Comparison of ENCODE assay signal across 8 cellular contexts in the genomic region with DNA sequence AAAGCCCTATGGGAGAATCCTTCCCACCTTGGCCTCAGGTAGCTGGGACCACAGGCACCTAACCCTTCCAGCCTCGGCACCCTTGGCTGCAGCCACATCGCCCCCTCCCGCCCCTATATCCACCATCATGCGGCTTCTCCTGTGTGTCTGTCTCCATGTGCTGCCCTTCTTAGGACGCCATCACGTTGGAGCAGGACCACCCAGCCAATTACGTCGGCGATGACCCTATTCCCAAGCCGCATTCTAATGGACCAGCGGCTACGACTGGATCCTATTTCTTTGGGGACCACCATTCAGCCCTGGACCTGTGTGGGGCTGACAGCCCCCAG. TPM values are rescaled to one million over a fixed set of nuclear protein-coding genes. Genes with fewer than 3 reads are reported as not detected.
DNase-seq lines count a peak whose midpoint lies in the region; ATAC-seq, FAIRE-seq and TF ChIP-seq lines count a peak whose summit lies in the region.

No MANE protein-coding gene starts in this region.

- H3K27me3 ChIP-seq in keratinocyte (ENCODE audit: control insufficient read depth, extremely low read depth, insufficient read depth, low read length), result no peaks in the 10 kb centered on the region
- H3K27me3 ChIP-seq in spleen (replicated peaks in 1 of 7), result no peaks in the 10 kb centered on the region

- H3K4me2 ChIP-seq in keratinocyte (ENCODE audit: control insufficient read depth, extremely low read depth, insufficient read depth, low read depth, low read length), result peak overlapping the region; percentile 78

- no peak for TF ChIP-seq POLR2A in spleen (IDR thresholded peaks at IDR 0.05)

- no peaks in the 10 kb centered on the region for H4K20me1 ChIP-seq in keratinocyte (ENCODE audit: control insufficient read depth, extremely low read depth, insufficient read depth, low read length)

- ATAC-seq in GM19467 (IDR thresholded peaks at IDR 0.05; ENCODE audit: unreplicated experiment), result no peak

- H3K36me3 ChIP-seq in keratinocyte (ENCODE audit: control insufficient read depth in 2 of 2, extremely low read depth in 1 of 2, insufficient read depth in 2 of 2, low read length in 2 of 2) (no peaks in the 10 kb centered on the region), spleen (no peaks in the 10 kb centered on the region)

- POLR2A ChIA-PET in activated CD4-positive, alpha-beta memory T cell treated with anti-CD3 and anti-CD28 coated beads, Interleukin-2, amount 10 ng/mL, durations not matched to agents 7 days and 5 days (lab: Charles Lee), result interaction anchor here (0.7 to 2.1 kb wide), 4 partner anchors 10 to 58 kb away, joined by 5 to 17 read pairs (median 6); a partner anchor contains a TSS

- no peaks in the 10 kb centered on the region for H3K36me3 Mint-ChIP-seq in HFFc6 (ENCODE audit: low read depth)
- H3K36me3 Mint-ChIP-seq in activated CD4-positive, alpha-beta memory T cell treated with anti-CD3 and anti-CD28 coated beads, Interleukin-2, amount 10 ng/mL, durations not matched to agents 7 days and 5 days (ENCODE audit: low read depth), result no peaks in the 10 kb centered on the region

- intact Hi-C loops in spleen (cut with DNase I; ENCODE audit: low total_unique reads), result no loop called here

- DNase-seq in HFFc6 (no peak), keratinocyte (ENCODE audit: low read depth, low spot score) (no peak), spleen (no peak), NCI-H345 (lab: John Stamatoyannopoulos, UW) (no peak), GM19239 (ENCODE audit: insufficient read length, low spot score) (no peak)
- DNase-seq in activated CD4-positive, alpha-beta memory T cell treated with anti-CD3 and anti-CD28 coated beads, Interleukin-2, amount 10 ng/mL, durations not matched to agents 7 days and 5 days, result no peak
- no peak for DNase-seq in stimulated activated naive CD4-positive, alpha-beta T cell (lab: John Stamatoyannopoulos, UW)

- FAIRE-seq in keratinocyte (lab: Jason Lieb, UNC) (no peak), GM19239 (lab: Jason Lieb, UNC) (no peak)

- no peaks in the 10 kb centered on the region for H3K9me3 Mint-ChIP-seq in HFFc6
- no peaks in the 10 kb centered on the region for H3K9me3 Mint-ChIP-seq in activated CD4-positive, alpha-beta memory T cell treated with anti-CD3 and anti-CD28 coated beads, Interleukin-2, amount 10 ng/mL, durations not matched to agents 7 days and 5 days

- H3K4me3 ChIP-seq in keratinocyte (ENCODE audit: control insufficient read depth in 2 of 3, extremely low read depth in 1 of 3, insufficient read depth in 2 of 3, low read depth in 1 of 3, low read length in 3 of 3), result no peak overlapping the region
- peak overlapping the region in 1 of 8 donors; percentile 64 for H3K4me3 ChIP-seq in spleen

- H3K9ac ChIP-seq in keratinocyte (ENCODE audit: control insufficient read depth, extremely low read depth, insufficient read depth, low read length), result peak overlapping the region; percentile 69

- H3K27ac ChIP-seq in keratinocyte (ENCODE audit: control insufficient read depth, insufficient read depth, low read length) (peak overlapping the region; percentile 78), spleen (peak overlapping the region; percentile 74 to 99 (median 95))

- dilution Hi-C loops in keratinocyte (cut with MboI; ENCODE audit: extremely low pct_ligation_motif_present, low sequenced_read_pairs), result no loop called here

- CTCF ChIA-PET in activated CD4-positive, alpha-beta memory T cell treated with anti-CD3 and anti-CD28 coated beads, Interleukin-2, amount 10 ng/mL, durations not matched to agents 7 days and 5 days (lab: Charles Lee), result interaction anchor here (2.0 kb wide), 1 partner anchor 10 kb away, joined by 8 read pairs; no protein-coding TSS in a partner anchor

- H3K27me3 Mint-ChIP-seq in HFFc6 (ENCODE audit: insufficient read depth), result peaks cover 11% of the 10 kb centered on the region
- H3K27me3 Mint-ChIP-seq in activated CD4-positive, alpha-beta memory T cell treated with anti-CD3 and anti-CD28 coated beads, Interleukin-2, amount 10 ng/mL, durations not matched to agents 7 days and 5 days, result no peaks in the 10 kb centered on the region

- H2AFZ ChIP-seq in keratinocyte (ENCODE audit: control insufficient read depth, low read length), result no peak overlapping the region

- H3K79me2 ChIP-seq in keratinocyte (ENCODE audit: control insufficient read depth, insufficient read depth, low read length), result peaks cover 11% of the 10 kb centered on the region

- H3K9me1 ChIP-seq in keratinocyte (ENCODE audit: control insufficient read depth, extremely low read depth, insufficient read depth, low read length), result no peaks in the 10 kb centered on the region

- H3K27ac Mint-ChIP-seq in HFFc6, result peak overlapping the region; percentile 98
- H3K27ac Mint-ChIP-seq in activated CD4-positive, alpha-beta memory T cell treated with anti-CD3 and anti-CD28 coated beads, Interleukin-2, amount 10 ng/mL, durations not matched to agents 7 days and 5 days, result peak overlapping the region; percentile 83

- no peak for TF ChIP-seq CTCF in HFFc6 (IDR thresholded peaks at IDR 0.05)
- TF ChIP-seq CTCF in keratinocyte (optimal IDR thresholded peaks at IDR 0.05 in 1 of 3, IDR thresholded peaks at IDR 0.05 in 1 of 3, conservative IDR thresholded peaks at IDR 0.05 in 1 of 3; ENCODE audit: extremely low read depth in 1 of 3, insufficient read depth in 2 of 3, low read length in 3 of 3), result no peak
- no peak for TF ChIP-seq CTCF in spleen (IDR thresholded peaks at IDR 0.05 in 8 of 11, conservative IDR thresholded peaks at IDR 0.05 in 3 of 11)

- no peak overlapping the region; the same call in 1 of the 2 replicates for H3K4me3 Mint-ChIP-seq in HFFc6
- H3K4me3 Mint-ChIP-seq in activated CD4-positive, alpha-beta memory T cell treated with anti-CD3 and anti-CD28 coated beads, Interleukin-2, amount 10 ng/mL, durations not matched to agents 7 days and 5 days, result no peak overlapping the region

- H3K9me3 ChIP-seq in keratinocyte (ENCODE audit: control insufficient read depth, low read depth, low read length) (no peaks in the 10 kb centered on the region), spleen (no peaks in the 10 kb centered on the region)

- H3K4me1 Mint-ChIP-seq in HFFc6 (ENCODE audit: low read depth), result peaks cover 58% of the 10 kb centered on the region
- peaks cover 43% of the 10 kb centered on the region for H3K4me1 Mint-ChIP-seq in activated CD4-positive, alpha-beta memory T cell treated with anti-CD3 and anti-CD28 coated beads, Interleukin-2, amount 10 ng/mL, durations not matched to agents 7 days and 5 days

- H3K4me1 ChIP-seq in keratinocyte (ENCODE audit: control insufficient read depth, extremely low read depth, insufficient read depth, low read length), result peaks cover 39% of the 10 kb centered on the region
- peaks cover 37 to 95% (median 59%) of the 10 kb centered on the region in 6 donors for H3K4me1 ChIP-seq in spleen

- 84 to 94% (median 91%) methylated on average over 12 of the region's 12 CpGs for WGBS in spleen, 5 donors

RNA-seq across cellular contexts. Expression of a gene that starts 3.3 kb away (rescaled TPM):
- 10 to 100 TPM; 12.8 to 15.6 (median 13.6) TPM for total RNA-seq in HFFc6 (2021; fragmentation: NEBNext Ultra II Directional; extraction: Animal tissue kit (Norgen Biotek cat#: 25700))
- 10 to 100 TPM; 49.8 to 54.9 TPM for total RNA-seq in activated CD4-positive, alpha-beta memory T cell treated with anti-CD3 and anti-CD28 coated beads, Interleukin-2, amount 10 ng/mL, durations not matched to agents 7 days and 5 days
- polyA plus RNA-seq in keratinocyte (14.0 to 24.8 TPM (median 19.2 TPM) in 3 replicates), spleen (100 to 1,000 TPM in 1 of 3 donors, 10 to 100 TPM in 2; 82.4 to 164 (median 83.0) TPM)
- 7.6 TPM for polyA plus RNA-seq in keratinocyte (2011; ENCODE audit: low read depth)
- polyA plus RNA-seq in keratinocyte (2011; cell fraction: cytosol; rRNA removed), result 3.2 and 6.1 TPM in 2 replicates
- polyA plus RNA-seq in keratinocyte (2011; cell fraction: nucleus; rRNA removed), result 85.5 and 116 TPM in 2 replicates
- 7.8 and 13.8 TPM in 2 replicates for polyA plus RNA-seq in keratinocyte (2012; ENCODE audit: low replicate concordance)
- polyA minus RNA-seq in keratinocyte, result 13.4 to 15.4 TPM (median 13.8 TPM) in 3 replicates
- 11.7 TPM for polyA minus RNA-seq in keratinocyte (2011; cell fraction: cytosol; rRNA and poly(A)+ RNA removed)
- polyA minus RNA-seq in keratinocyte (2011; cell fraction: nucleus; rRNA and poly(A)+ RNA removed), result 23.3 and 29.9 TPM in 2 replicates
- total RNA-seq in spleen, result 10 to 100 TPM; 28.8 to 59.6 (median 43.6) TPM

RNA-seq across cellular contexts. Expression of a gene that starts 12.9 kb away (rescaled TPM):
- 100 to 1,000 TPM; 475 to 624 (median 523) TPM for total RNA-seq in HFFc6 (2021; fragmentation: NEBNext Ultra II Directional; extraction: Animal tissue kit (Norgen Biotek cat#: 25700))
- 100 to 1,000 TPM; 206 to 210 TPM for total RNA-seq in activated CD4-positive, alpha-beta memory T cell treated with anti-CD3 and anti-CD28 coated beads, Interleukin-2, amount 10 ng/mL, durations not matched to agents 7 days and 5 days
- polyA plus RNA-seq in keratinocyte (35.7 to 112 TPM (median 40.7 TPM) in 3 replicates), spleen (10 to 100 TPM; 11.1 to 28.2 (median 16.5) TPM)
- polyA plus RNA-seq in keratinocyte (2011; ENCODE audit: low read depth), result 2.3 TPM
- 10.9 and 32.0 TPM in 2 replicates for polyA plus RNA-seq in keratinocyte (2011; cell fraction: cytosol; rRNA removed)
- 83.4 and 104 TPM in 2 replicates for polyA plus RNA-seq in keratinocyte (2011; cell fraction: nucleus; rRNA removed)
- polyA plus RNA-seq in keratinocyte (2012; ENCODE audit: low replicate concordance), result 17.6 and 73.8 TPM in 2 replicates
- 53.8 to 107 TPM (median 83.5 TPM) in 3 replicates for polyA minus RNA-seq in keratinocyte
- polyA minus RNA-seq in keratinocyte (2011; cell fraction: cytosol; rRNA and poly(A)+ RNA removed), result 181 TPM
- 161 and 170 TPM in 2 replicates for polyA minus RNA-seq in keratinocyte (2011; cell fraction: nucleus; rRNA and poly(A)+ RNA removed)
- total RNA-seq in spleen, result 100 to 1,000 TPM in 3 of 7 donors, 10 to 100 TPM in 4; 41.7 to 185 (median 91.6) TPM

RNA-seq across cellular contexts. Expression of a gene that starts 57.6 kb away (rescaled TPM):
- total RNA-seq in HFFc6 (2021; fragmentation: NEBNext Ultra II Directional; extraction: Animal tissue kit (Norgen Biotek cat#: 25700)), result 100 to 1,000 TPM; 116 to 128 (median 118) TPM
- total RNA-seq in activated CD4-positive, alpha-beta memory T cell treated with anti-CD3 and anti-CD28 coated beads, Interleukin-2, amount 10 ng/mL, durations not matched to agents 7 days and 5 days, result 100 to 1,000 TPM; 116 TPM
- polyA plus RNA-seq in keratinocyte (61.8 to 173 TPM (median 86.0 TPM) in 3 replicates), spleen (100 to 1,000 TPM in 1 of 3 donors, 10 to 100 TPM in 2; 46.5 to 122 (median 67.2) TPM)
- 33.8 TPM for polyA plus RNA-seq in keratinocyte (2011; ENCODE audit: low read depth)
- polyA plus RNA-seq in keratinocyte (2011; cell fraction: cytosol; rRNA removed), result 123 and 135 TPM in 2 replicates
- 286 and 337 TPM in 2 replicates for polyA plus RNA-seq in keratinocyte (2011; cell fraction: nucleus; rRNA removed)
- polyA plus RNA-seq in keratinocyte (2012; ENCODE audit: low replicate concordance), result 88.4 and 107 TPM in 2 replicates
- polyA minus RNA-seq in keratinocyte, result 75.4 to 226 TPM (median 76.3 TPM) in 3 replicates
- 74.2 TPM for polyA minus RNA-seq in keratinocyte (2011; cell fraction: cytosol; rRNA and poly(A)+ RNA removed)
- 57.8 and 84.6 TPM in 2 replicates for polyA minus RNA-seq in keratinocyte (2011; cell fraction: nucleus; rRNA and poly(A)+ RNA removed)
- 100 to 1,000 TPM in 5 of 7 donors, 10 to 100 TPM in 2; 74.3 to 216 (median 160) TPM for total RNA-seq in spleen
